14 cellular contexts compared by ENCODE assay signal in genomic region chr11:49424136-49424535, GRCh38.
DNase-seq lines count a peak whose midpoint lies in the region; ATAC-seq and TF ChIP-seq lines count a peak whose summit lies in the region.
"Had no signal": no experiment of that assay in that cellular context is flagged by ENCODE, and none has a peak within 500 bp of the region (broad histone marks: within the 10 kb centered on the region; RNA-seq: fewer than 3 reads in every experiment).

No MANE protein-coding gene starts in this region.

- no peak overlapping the region for H4K8ac ChIP-seq in mesenchymal stem cell (ENCODE audit: low read length)

- H3K4ac ChIP-seq in mesenchymal stem cell (ENCODE audit: low read depth in 1 of 2, low read length in 2 of 2): no peak overlapping the region

- H3K27ac ChIP-seq in angular gyrus (ENCODE audit: low read depth, low read length) (peak overlapping the region; percentile 40), mesenchymal stem cell (ENCODE audit: low read length, poor library complexity, severe bottlenecking) (no peak overlapping the region)
- H3K27ac ChIP-seq: C4-2B had no signal

- no peaks in the 10 kb centered on the region for H3K27me3 ChIP-seq in mesenchymal stem cell (ENCODE audit: control insufficient read depth in 1 of 2, insufficient read depth in 1 of 2, low read length in 2 of 2)

- WGBS in mesenchymal stem cell: 52% methylated on average over 2 of the region's 3 CpGs

- H4K91ac ChIP-seq in mesenchymal stem cell (ENCODE audit: low read length): no peak overlapping the region

- H3K23ac ChIP-seq in mesenchymal stem cell (ENCODE audit: low read length in 2 of 2): no peak overlapping the region

- no peak overlapping the region for H2BK120ac ChIP-seq in mesenchymal stem cell (ENCODE audit: low read depth, low read length)

- H2AFZ ChIP-seq in mesenchymal stem cell (ENCODE audit: low read depth, low read length): no peak overlapping the region

- no peak overlapping the region for H2BK15ac ChIP-seq in mesenchymal stem cell (ENCODE audit: low read depth, poor library complexity, severe bottlenecking)

- H3K4me1 ChIP-seq in mesenchymal stem cell (ENCODE audit: control insufficient read depth, insufficient read depth, low read depth, low read length): no peaks in the 10 kb centered on the region
- H3K4me1 ChIP-seq: Caco-2 had no signal

- no peak overlapping the region for H3K9ac ChIP-seq in mesenchymal stem cell (ENCODE audit: low read length)

- H3K14ac ChIP-seq in mesenchymal stem cell (ENCODE audit: low read length in 2 of 2): no peak overlapping the region

- H3K4me3 ChIP-seq in mesenchymal stem cell (ENCODE audit: insufficient read depth in 1 of 2, low read depth in 1 of 2, low read length in 2 of 2): no peak overlapping the region
- H3K4me3 ChIP-seq: K562 had no signal

- H3K18ac ChIP-seq in mesenchymal stem cell (ENCODE audit: low read depth in 1 of 2, low read length in 2 of 2): no peak overlapping the region

- H3K36me3 ChIP-seq in mesenchymal stem cell (ENCODE audit: control insufficient read depth in 1 of 2, insufficient read depth in 2 of 2, low read depth in 1 of 2, low read length in 2 of 2): no peaks in the 10 kb centered on the region

- no peak overlapping the region for H3K4me2 ChIP-seq in mesenchymal stem cell (ENCODE audit: low read length, poor library complexity, severe bottlenecking)

- peaks cover 4% of the 10 kb centered on the region for H3K9me3 ChIP-seq in mesenchymal stem cell (ENCODE audit: control insufficient read depth, low read length)
- H3K9me3 ChIP-seq: Caco-2 had no signal

- ATAC-seq in GM18502 (IDR thresholded peaks at IDR 0.05; ENCODE audit: poor library complexity, unreplicated experiment) (no peak), SK-N-SH treated with all-trans-retinoic acid at 6 μM for 48 hours (no peak)
- ATAC-seq: K562 had no signal

- H2AK5ac ChIP-seq in mesenchymal stem cell (ENCODE audit: low read length, severe bottlenecking): no peak overlapping the region

- DNase-seq in medulla oblongata (ENCODE audit: extremely low spot score) (peak; percentile 64), putamen (ENCODE audit: low spot score) (peak; percentile 22), NCI-H1092 (lab: John Stamatoyannopoulos, UW) (no peak), mesenchymal stem cell (no peak)
- DNase-seq: ACHN; Caco-2; CD4-positive, alpha-beta T cell; H9; IMR-90 had no signal

- H2BK5ac ChIP-seq in mesenchymal stem cell (ENCODE audit: low read depth, low read length, poor library complexity, severe bottlenecking): no peak overlapping the region

- no peaks in the 10 kb centered on the region for H3K79me1 ChIP-seq in mesenchymal stem cell (replicated peaks; ENCODE audit: low read length, poor library complexity, severe bottlenecking)

- H2BK12ac ChIP-seq in mesenchymal stem cell (ENCODE audit: low read length in 2 of 2): no peak overlapping the region

TF ChIP-seq in SK-N-SH treated with all-trans-retinoic acid at 6 μM for 48 hours, 23 proteins besides CTCF, POLR2A, EP300 and RAD21:
- TF ChIP-seq GLIS3 (CRISPR knock-in tag; IDR thresholded peaks at IDR 0.05): no peak
- no peak for TF ChIP-seq ISL1 (CRISPR knock-in tag; IDR thresholded peaks at IDR 0.05)
- TF ChIP-seq, protein P1, sequence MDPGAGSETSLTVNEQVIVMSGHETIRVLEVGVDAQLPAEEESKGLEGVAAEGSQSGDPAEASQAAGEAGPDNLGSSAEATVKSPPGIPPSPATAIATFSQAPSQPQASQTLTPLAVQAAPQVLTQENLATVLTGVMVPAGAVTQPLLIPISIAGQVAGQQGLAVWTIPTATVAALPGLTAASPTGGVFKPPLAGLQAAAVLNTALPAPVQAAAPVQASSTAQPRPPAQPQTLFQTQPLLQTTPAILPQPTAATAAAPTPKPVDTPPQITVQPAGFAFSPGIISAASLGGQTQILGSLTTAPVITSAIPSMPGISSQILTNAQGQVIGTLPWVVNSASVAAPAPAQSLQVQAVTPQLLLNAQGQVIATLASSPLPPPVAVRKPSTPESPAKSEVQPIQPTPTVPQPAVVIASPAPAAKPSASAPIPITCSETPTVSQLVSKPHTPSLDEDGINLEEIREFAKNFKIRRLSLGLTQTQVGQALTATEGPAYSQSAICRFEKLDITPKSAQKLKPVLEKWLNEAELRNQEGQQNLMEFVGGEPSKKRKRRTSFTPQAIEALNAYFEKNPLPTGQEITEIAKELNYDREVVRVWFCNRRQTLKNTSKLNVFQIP (CRISPR knock-in tag; IDR thresholded peaks at IDR 0.05; ENCODE audit: borderline replicate concordance, low read depth): no peak
- no peak for TF ChIP-seq TOX (CRISPR knock-in tag; IDR thresholded peaks at IDR 0.05; ENCODE audit: borderline replicate concordance)
- TF ChIP-seq OSR1 (CRISPR knock-in tag; IDR thresholded peaks at IDR 0.05): no peak
- TF ChIP-seq ESRRG (CRISPR knock-in tag; IDR thresholded peaks at IDR 0.05): no peak
- no peak for TF ChIP-seq ZFP3 (CRISPR knock-in tag; IDR thresholded peaks at IDR 0.05)
- TF ChIP-seq ZNF8 (CRISPR knock-in tag; IDR thresholded peaks at IDR 0.05): no peak
- no peak for TF ChIP-seq RARB (CRISPR knock-in tag; IDR thresholded peaks at IDR 0.05)
- no peak for TF ChIP-seq ZC3H10 (CRISPR knock-in tag; IDR thresholded peaks at IDR 0.05)
- TF ChIP-seq BACH2 (CRISPR knock-in tag; IDR thresholded peaks at IDR 0.05; ENCODE audit: borderline replicate concordance): no peak
- TF ChIP-seq CREB5 (CRISPR knock-in tag; IDR thresholded peaks at IDR 0.05; ENCODE audit: low read depth): no peak
- TF ChIP-seq ZNF565 (CRISPR knock-in tag; conservative IDR thresholded peaks at IDR 0.05; ENCODE audit: low read depth): no peak
- no peak for TF ChIP-seq ZNF70 (CRISPR knock-in tag; IDR thresholded peaks at IDR 0.05)
- TF ChIP-seq, protein P2, sequence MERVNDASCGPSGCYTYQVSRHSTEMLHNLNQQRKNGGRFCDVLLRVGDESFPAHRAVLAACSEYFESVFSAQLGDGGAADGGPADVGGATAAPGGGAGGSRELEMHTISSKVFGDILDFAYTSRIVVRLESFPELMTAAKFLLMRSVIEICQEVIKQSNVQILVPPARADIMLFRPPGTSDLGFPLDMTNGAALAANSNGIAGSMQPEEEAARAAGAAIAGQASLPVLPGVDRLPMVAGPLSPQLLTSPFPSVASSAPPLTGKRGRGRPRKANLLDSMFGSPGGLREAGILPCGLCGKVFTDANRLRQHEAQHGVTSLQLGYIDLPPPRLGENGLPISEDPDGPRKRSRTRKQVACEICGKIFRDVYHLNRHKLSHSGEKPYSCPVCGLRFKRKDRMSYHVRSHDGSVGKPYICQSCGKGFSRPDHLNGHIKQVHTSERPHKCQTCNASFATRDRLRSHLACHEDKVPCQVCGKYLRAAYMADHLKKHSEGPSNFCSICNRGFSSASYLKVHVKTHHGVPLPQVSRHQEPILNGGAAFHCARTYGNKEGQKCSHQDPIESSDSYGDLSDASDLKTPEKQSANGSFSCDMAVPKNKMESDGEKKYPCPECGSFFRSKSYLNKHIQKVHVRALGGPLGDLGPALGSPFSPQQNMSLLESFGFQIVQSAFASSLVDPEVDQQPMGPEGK (CRISPR knock-in tag; IDR thresholded peaks at IDR 0.05; ENCODE audit: borderline replicate concordance): no peak

Comparison
In these comparisons a context has a peak if more than half of its experiments do, and no peak if none do; other contexts are left out.
1. DNase-seq: peak in medulla oblongata (single experiment) and putamen (single experiment); none in NCI-H1092 (single experiment) and mesenchymal stem cell (single experiment).